ENCODE assay signal across 8 cellular contexts in the genomic region with DNA sequence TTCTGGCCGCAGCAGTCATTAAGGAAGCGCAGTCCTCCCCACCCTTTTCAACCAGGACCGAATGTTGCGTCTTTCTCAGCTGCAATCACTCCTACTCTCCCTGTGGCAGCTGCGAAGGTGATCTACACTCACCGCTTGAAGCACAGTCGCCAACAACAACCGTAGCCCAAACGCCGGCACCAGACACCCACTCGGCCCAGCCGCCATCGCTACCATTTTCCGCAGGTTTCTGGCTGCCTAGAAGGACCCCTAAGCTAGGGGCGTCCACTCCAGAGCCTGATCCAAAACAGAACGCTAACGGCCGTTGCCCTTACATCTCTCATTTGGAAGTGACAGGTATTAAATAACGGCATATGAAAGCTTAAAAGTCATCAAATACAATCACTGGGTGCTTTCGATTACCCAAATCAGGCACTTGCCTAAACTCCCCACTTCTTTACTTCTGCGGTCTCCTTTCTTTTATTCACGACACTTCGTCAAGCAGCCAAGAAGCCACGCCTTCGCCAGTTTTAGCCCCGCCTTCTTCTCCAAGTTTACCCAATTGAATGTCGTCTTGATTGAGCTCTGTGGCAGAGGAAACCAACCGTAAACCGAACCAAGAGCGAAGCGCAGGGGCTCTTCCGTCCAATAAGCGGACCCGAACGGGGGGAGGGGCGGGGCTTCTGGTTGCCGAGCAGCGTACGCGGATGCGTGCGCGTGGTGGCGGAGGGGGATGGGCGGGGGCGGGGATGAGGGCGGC. TPM values are rescaled to one million over a fixed set of nuclear protein-coding genes. Genes with fewer than 3 reads are reported as not detected.
DNase-seq lines count a peak whose midpoint lies in the region; ATAC-seq and TF ChIP-seq lines count a peak whose summit lies in the region.

A gene (minus strand): TSS at position 231 of the 739 bp plus-strand sequence. CDS start 15 bp downstream, at position 216.

- H3K27me3 ChIP-seq in esophagus (ENCODE audit: control insufficient read depth in 1 of 2, insufficient read depth in 2 of 2, low read length in 2 of 2) (no peaks in the 10 kb centered on the region), mucosa of rectum (ENCODE audit: control insufficient read depth in 2 of 2, insufficient read depth in 2 of 2, low read length in 2 of 2) (no peaks in the 10 kb centered on the region)

- peak; percentile 79 for ATAC-seq in GM21737 (IDR thresholded peaks at IDR 0.05; ENCODE audit: unreplicated experiment)

- H3K36me3 Mint-ChIP-seq in activated T-cell treated with anti-CD3 and anti-CD28 coated beads, Interleukin-2, amount 50 U/mL, for 24 hours (ENCODE audit: low read depth), result peaks cover 32% of the 10 kb centered on the region

- H3K27ac Mint-ChIP-seq in activated T-cell treated with anti-CD3 and anti-CD28 coated beads, Interleukin-2, amount 50 U/mL, for 24 hours, result no peak within 1 kb of the TSS

- H3K4me3 Mint-ChIP-seq in activated T-cell treated with anti-CD3 and anti-CD28 coated beads, Interleukin-2, amount 50 U/mL, for 24 hours, result no peak within 1 kb of the TSS

- H3K9ac ChIP-seq in mucosa of rectum (ENCODE audit: low read depth in 1 of 2, low read length in 2 of 2), result peak within 1 kb of the TSS; percentile 92 to 96

- peaks cover 0 to 3% of the 10 kb centered on the region in 2 donors for H3K4me1 ChIP-seq in esophagus (ENCODE audit: control insufficient read depth in 2 of 2, insufficient read depth in 2 of 2, low read length in 1 of 2)
- peaks cover 11 to 14% of the 10 kb centered on the region in 2 donors for H3K4me1 ChIP-seq in mucosa of rectum (ENCODE audit: control insufficient read depth in 2 of 2, insufficient read depth in 2 of 2, low read length in 2 of 2)

- H3K9me3 ChIP-seq in esophagus (ENCODE audit: control insufficient read depth in 2 of 2, insufficient read depth in 1 of 2, low read depth in 1 of 2, low read length in 1 of 2) (no peaks in the 10 kb centered on the region), mucosa of rectum (ENCODE audit: control insufficient read depth in 2 of 2, low read length in 2 of 2) (no peaks in the 10 kb centered on the region)

- H3K36me3 ChIP-seq in esophagus (ENCODE audit: control insufficient read depth in 2 of 2, insufficient read depth in 2 of 2, low read length in 1 of 2) (no peaks in the 10 kb centered on the region), mucosa of rectum (ENCODE audit: control insufficient read depth in 2 of 2, insufficient read depth in 2 of 2, low read length in 2 of 2) (no peaks in the 10 kb centered on the region)

- peak; percentile 99 for DNase-seq in DMS79 (lab: John Stamatoyannopoulos, UW)
- DNase-seq in KG1 (lab: John Stamatoyannopoulos, UW), result peak; percentile 99
- peak; percentile 98 for DNase-seq in activated T-cell treated with anti-CD3 and anti-CD28 coated beads, Interleukin-2, amount 50 U/mL, for 24 hours
- DNase-seq in stimulated activated CD8-positive, alpha-beta memory T cell treated with anti-CD3 and anti-CD28 coated beads, Interleukin-4, amount 100 ng/mL, for 48 hours, result peak; percentile 99

- peaks cover 46% of the 10 kb centered on the region for H3K4me1 Mint-ChIP-seq in activated T-cell treated with anti-CD3 and anti-CD28 coated beads, Interleukin-2, amount 50 U/mL, for 24 hours (ENCODE audit: low read depth)

- 0 to 1% methylated on average over 47 of the region's 47 CpGs for WGBS in esophagus, 2 donors

- H3K27ac ChIP-seq in esophagus (ENCODE audit: low read depth in 2 of 2, low read length in 1 of 2) (peak within 1 kb of the TSS; percentile 91 to 93), mucosa of rectum (ENCODE audit: low read depth in 2 of 2, low read length in 2 of 2) (peak within 1 kb of the TSS; percentile 88 to 97)

- no peaks in the 10 kb centered on the region for H3K27me3 Mint-ChIP-seq in activated T-cell treated with anti-CD3 and anti-CD28 coated beads, Interleukin-2, amount 50 U/mL, for 24 hours

- H3K9me3 Mint-ChIP-seq in activated T-cell treated with anti-CD3 and anti-CD28 coated beads, Interleukin-2, amount 50 U/mL, for 24 hours, result no peaks in the 10 kb centered on the region

- H3K4me3 ChIP-seq in esophagus (ENCODE audit: low read depth in 1 of 2, low read length in 2 of 2) (peak within 1 kb of the TSS; percentile 96 to 99), mucosa of rectum (ENCODE audit: low read length in 2 of 2) (peak within 1 kb of the TSS; percentile 99 to 100)

TF ChIP-seq in PFSK-1, 5 proteins besides CTCF, POLR2A, EP300 and RAD21:
- TF ChIP-seq FOXP2 (optimal IDR thresholded peaks at IDR 0.05; ENCODE audit: borderline replicate concordance, extremely low read depth, extremely low read length, insufficient read depth) (peak; percentile 34), POLR2AphosphoS5 (IDR thresholded peaks at IDR 0.05; ENCODE audit: low read depth, low read length) (peak; percentile 95), TAF1 (IDR thresholded peaks at IDR 0.05; ENCODE audit: borderline replicate concordance, insufficient read depth, low read length) (peak; percentile 98), SIN3A (IDR thresholded peaks at IDR 0.05; ENCODE audit: borderline replicate concordance, insufficient read depth, low read length) (0 out of 2 replicates have a peak, but pooled peaks have one; percentile 77)
- TF ChIP-seq, protein P1, sequence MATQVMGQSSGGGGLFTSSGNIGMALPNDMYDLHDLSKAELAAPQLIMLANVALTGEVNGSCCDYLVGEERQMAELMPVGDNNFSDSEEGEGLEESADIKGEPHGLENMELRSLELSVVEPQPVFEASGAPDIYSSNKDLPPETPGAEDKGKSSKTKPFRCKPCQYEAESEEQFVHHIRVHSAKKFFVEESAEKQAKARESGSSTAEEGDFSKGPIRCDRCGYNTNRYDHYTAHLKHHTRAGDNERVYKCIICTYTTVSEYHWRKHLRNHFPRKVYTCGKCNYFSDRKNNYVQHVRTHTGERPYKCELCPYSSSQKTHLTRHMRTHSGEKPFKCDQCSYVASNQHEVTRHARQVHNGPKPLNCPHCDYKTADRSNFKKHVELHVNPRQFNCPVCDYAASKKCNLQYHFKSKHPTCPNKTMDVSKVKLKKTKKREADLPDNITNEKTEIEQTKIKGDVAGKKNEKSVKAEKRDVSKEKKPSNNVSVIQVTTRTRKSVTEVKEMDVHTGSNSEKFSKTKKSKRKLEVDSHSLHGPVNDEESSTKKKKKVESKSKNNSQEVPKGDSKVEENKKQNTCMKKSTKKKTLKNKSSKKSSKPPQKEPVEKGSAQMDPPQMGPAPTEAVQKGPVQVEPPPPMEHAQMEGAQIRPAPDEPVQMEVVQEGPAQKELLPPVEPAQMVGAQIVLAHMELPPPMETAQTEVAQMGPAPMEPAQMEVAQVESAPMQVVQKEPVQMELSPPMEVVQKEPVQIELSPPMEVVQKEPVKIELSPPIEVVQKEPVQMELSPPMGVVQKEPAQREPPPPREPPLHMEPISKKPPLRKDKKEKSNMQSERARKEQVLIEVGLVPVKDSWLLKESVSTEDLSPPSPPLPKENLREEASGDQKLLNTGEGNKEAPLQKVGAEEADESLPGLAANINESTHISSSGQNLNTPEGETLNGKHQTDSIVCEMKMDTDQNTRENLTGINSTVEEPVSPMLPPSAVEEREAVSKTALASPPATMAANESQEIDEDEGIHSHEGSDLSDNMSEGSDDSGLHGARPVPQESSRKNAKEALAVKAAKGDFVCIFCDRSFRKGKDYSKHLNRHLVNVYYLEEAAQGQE (IDR thresholded peaks at IDR 0.05; ENCODE audit: insufficient read depth in 1 of 2, low read depth in 2 of 2, low read length in 2 of 2), result peak in 1 of 2 experiments; percentile 70; a peak in 1 of 4 replicates

RNA-seq across cellular contexts. Expression of the gene that starts here (rescaled TPM):
- 90.1 TPM for polyA plus RNA-seq in PFSK-1 (2012; ENCODE audit: insufficient read length, low read depth)
- polyA plus RNA-seq in esophagus, result 10 to 100 TPM; 44.4 to 64.9 TPM

Comparison
In these comparisons a context has a peak if more than half of its experiments do, and no peak if none do; other contexts are left out.
1. Peak in every context shown above with its lines: DNase-seq, ATAC-seq, H3K4me3 ChIP-seq and H3K27ac ChIP-seq.